Comparison of ENCODE assay signal across 15 cellular contexts in genomic region chr16:49581630-49582298, GRCh38.
"Had no signal": no experiment of that assay in that cellular context is flagged by ENCODE, and none has a peak within 500 bp of the region (broad histone marks: within the 10 kb centered on the region; RNA-seq: fewer than 3 reads in every experiment).

No MANE protein-coding gene starts in this region.

- H3K4me1 ChIP-seq: vagina had no signal

- H3K27me3 Mint-ChIP-seq: activated CD8-positive, alpha-beta memory T cell treated with anti-CD3 and anti-CD28 coated beads, Interleukin-2, amount 10 ng/mL, durations not matched to agents 7 days and 5 days; activated naive CD8-positive, alpha-beta T cell; stimulated activated naive CD8-positive, alpha-beta T cell treated with anti-CD3 and anti-CD28 coated beads, Interleukin-15, amount 100 ng/mL, for 72 hours had no signal

- H3K27me3 ChIP-seq: esophagus squamous epithelium, vagina had no signal

- DNase-seq: activated CD8-positive, alpha-beta memory T cell treated with anti-CD3 and anti-CD28 coated beads, Interleukin-2, amount 10 ng/mL, durations not matched to agents 7 days and 5 days; activated effector memory CD4-positive, alpha-beta T cell treated with anti-CD3 and anti-CD28 coated beads, Interleukin-2, amount 50 U/mL, for 16 hours; activated T-cell treated with anti-CD3 and anti-CD28 coated beads, Interleukin-2, amount 50 U/mL, for 4 hours; amygdala; esophagus squamous epithelium; foreskin fibroblast; islet precursor cell; stimulated activated CD4-positive, alpha-beta T cell treated with anti-CD3 and anti-CD28 coated beads, Interleukin-4, amount 100 ng/mL, for 1 hour; stimulated activated CD8-positive, alpha-beta memory T cell treated with anti-CD3 and anti-CD28 coated beads, Interleukin-4, amount 100 ng/mL, for 48 hours; stimulated activated naive CD8-positive, alpha-beta T cell treated with anti-CD3 and anti-CD28 coated beads, Interleukin-15, amount 100 ng/mL, for 72 hours had no signal

- H3K9me3 ChIP-seq: esophagus squamous epithelium, thoracic aorta, vagina had no signal

- H3K9me3 Mint-ChIP-seq: activated T-cell treated with anti-CD3 and anti-CD28 coated beads, Interleukin-2, amount 50 U/mL, for 4 hours; mesothelial cell of epicardium; stimulated activated naive CD8-positive, alpha-beta T cell treated with anti-CD3 and anti-CD28 coated beads, Interleukin-15, amount 100 ng/mL, for 72 hours had no signal

- H3K36me3 ChIP-seq: esophagus squamous epithelium, thoracic aorta, vagina had no signal

- H3K27ac Mint-ChIP-seq: activated CD8-positive, alpha-beta memory T cell treated with anti-CD3 and anti-CD28 coated beads, Interleukin-2, amount 10 ng/mL, durations not matched to agents 7 days and 5 days; activated naive CD8-positive, alpha-beta T cell; mesothelial cell of epicardium; stimulated activated naive CD8-positive, alpha-beta T cell treated with anti-CD3 and anti-CD28 coated beads, Interleukin-15, amount 100 ng/mL, for 72 hours had no signal

- H3K4me1 Mint-ChIP-seq: activated CD8-positive, alpha-beta memory T cell treated with anti-CD3 and anti-CD28 coated beads, Interleukin-2, amount 10 ng/mL, durations not matched to agents 7 days and 5 days; stimulated activated naive CD8-positive, alpha-beta T cell treated with anti-CD3 and anti-CD28 coated beads, Interleukin-15, amount 100 ng/mL, for 72 hours had no signal

- H3K4me3 Mint-ChIP-seq: activated CD8-positive, alpha-beta memory T cell treated with anti-CD3 and anti-CD28 coated beads, Interleukin-2, amount 10 ng/mL, durations not matched to agents 7 days and 5 days; activated naive CD8-positive, alpha-beta T cell; activated T-cell treated with anti-CD3 and anti-CD28 coated beads, Interleukin-2, amount 50 U/mL, for 4 hours; mesothelial cell of epicardium; stimulated activated naive CD8-positive, alpha-beta T cell treated with anti-CD3 and anti-CD28 coated beads, Interleukin-15, amount 100 ng/mL, for 72 hours had no signal

- H3K27ac ChIP-seq: dorsolateral prefrontal cortex, thoracic aorta had no signal

- ATAC-seq: activated CD8-positive, alpha-beta memory T cell treated with anti-CD3 and anti-CD28 coated beads, Interleukin-2, amount 10 ng/mL, durations not matched to agents 7 days and 5 days; activated T-cell treated with anti-CD3 and anti-CD28 coated beads, Interleukin-2, amount 50 U/mL, for 4 hours; stimulated activated naive CD8-positive, alpha-beta T cell treated with anti-CD3 and anti-CD28 coated beads, Interleukin-15, amount 100 ng/mL, for 72 hours had no signal

- H3K4me3 ChIP-seq: dorsolateral prefrontal cortex, esophagus squamous epithelium, thoracic aorta had no signal

- H3K36me3 Mint-ChIP-seq: activated CD8-positive, alpha-beta memory T cell treated with anti-CD3 and anti-CD28 coated beads, Interleukin-2, amount 10 ng/mL, durations not matched to agents 7 days and 5 days; activated naive CD8-positive, alpha-beta T cell; mesothelial cell of epicardium had no signal
